Comparison of ENCODE assay signal across 15 cellular contexts in genomic region chr1:198763298-198763714, GRCh38.
DNase-seq lines count a peak whose midpoint lies in the region; ATAC-seq and TF ChIP-seq lines count a peak whose summit lies in the region.
"Had no signal": no experiment of that assay in that cellular context is flagged by ENCODE, and none has a peak within 500 bp of the region (broad histone marks: within the 10 kb centered on the region; RNA-seq: fewer than 3 reads in every experiment).

No MANE protein-coding gene starts in this region.

- H3K9me3 ChIP-seq in SK-N-MC (ENCODE audit: low read depth, low read length): peaks cover 12% of the 10 kb centered on the region; the same call in 1 of the 2 replicates
- H3K9me3 ChIP-seq: transverse colon had no signal

- H3K4me3 ChIP-seq in SK-N-MC (peak overlapping the region; percentile 27; the same call in 1 of the 2 replicates), lower leg skin (ENCODE audit: low read depth, poor library complexity, severe bottlenecking) (no peak overlapping the region)
- H3K4me3 ChIP-seq: hepatocyte, transverse colon had no signal

- H3K27ac ChIP-seq in SK-N-MC: peak overlapping the region; percentile 94
- H3K27ac ChIP-seq: C4-2B, hepatocyte, transverse colon had no signal

- no peak for ATAC-seq in HG02970 (IDR thresholded peaks at IDR 0.05; ENCODE audit: low FRiP score, unreplicated experiment)
- ATAC-seq: right cardiac atrium had no signal

- H3K36me3 ChIP-seq in SK-N-MC (ENCODE audit: insufficient read depth, low read length): peaks cover 13% of the 10 kb centered on the region
- H3K36me3 ChIP-seq: transverse colon had no signal

- no peak for TF ChIP-seq POLR2A in lower leg skin (IDR thresholded peaks at IDR 0.05)

- intact Hi-C loops in lower leg skin (cut with DNase I; ENCODE audit: low total_unique reads): no loop called here
- intact Hi-C loops in head of caudate nucleus (cut with DNase I): no loop called here

- H3K9ac ChIP-seq in SK-N-MC (ENCODE audit: insufficient read length): peak overlapping the region; percentile 56

- WGBS in lower leg skin, 2 donors: 8 to 20% methylated on average over 1 of the region's 1 CpG

- DNase-seq in Ammon's horn (ENCODE audit: low spot score) (peak; percentile 27), HT1080 (ENCODE audit: low read depth) (peak; percentile 20), SK-N-MC (ENCODE audit: low read depth, low spot score) (no peak), inferior parietal cortex (ENCODE audit: extremely low spot score) (peak; percentile 48), lower leg skin (ENCODE audit: low spot score in 2 of 2) (no peak), head of caudate nucleus (no peak), COLO829 (ENCODE audit: low spot score) (no peak)
- DNase-seq: activated CD4-positive, alpha-beta memory T cell treated with anti-CD3 and anti-CD28 coated beads for 36 hours; NCI-H748 treated with DMSO at 0.1 percent for 48 hours; right cardiac atrium; SW 1271; transverse colon had no signal

- TF ChIP-seq CTCF in lower leg skin (IDR thresholded peaks at IDR 0.05): no peak

Comparison
In these comparisons a context has a peak if more than half of its experiments do, and no peak if none do; other contexts are left out.
1. DNase-seq: peak in Ammon's horn (single experiment), HT1080 (single experiment) and inferior parietal cortex (single experiment); none in SK-N-MC (single experiment), lower leg skin (0 of 2), head of caudate nucleus (0 of 42) and COLO829 (single experiment).